14 cellular contexts compared by ENCODE assay signal in genomic region chr18:22848618-22849017, GRCh38.
A peak's percentile ranks its signal among the peaks of the same experiment; 100 is the strongest.
DNase-seq lines count a peak whose midpoint lies in the region; ATAC-seq, FAIRE-seq and TF ChIP-seq lines count a peak whose summit lies in the region.
"Had no signal": no experiment of that assay in that cellular context is flagged by ENCODE, and none has a peak within 500 bp of the region (broad histone marks: within the 10 kb centered on the region; RNA-seq: fewer than 3 reads in every experiment).

No MANE protein-coding gene starts in this region.

- no peak overlapping the region for H3K4me2 ChIP-seq in fibroblast of lung (ENCODE audit: extremely low read depth, insufficient read depth, low read length)

- H3K4me3 ChIP-seq in fibroblast of lung (replicated peaks in 1 of 4; ENCODE audit: control extremely low read depth in 1 of 4, insufficient read depth in 1 of 4, low read depth in 3 of 4, low read length in 4 of 4) (no peak overlapping the region), mucosa of descending colon (no peak overlapping the region)
- H3K4me3 ChIP-seq: skin epidermis had no signal

- H3K9me3 ChIP-seq in fibroblast of lung (ENCODE audit: control insufficient read depth, insufficient read depth, low read depth, low read length): no peaks in the 10 kb centered on the region
- H3K9me3 ChIP-seq in mucosa of descending colon: no peaks in the 10 kb centered on the region
- H3K9me3 ChIP-seq: BE2C had no signal

- FAIRE-seq in RCC 7860 (lab: Jason Lieb, UNC): peak; percentile 23

- H3K9ac ChIP-seq in fibroblast of lung (ENCODE audit: insufficient read depth, low read length): no peak overlapping the region

- no peaks in the 10 kb centered on the region for H3K79me2 ChIP-seq in fibroblast of lung (ENCODE audit: control insufficient read depth, insufficient read depth, low read length)

- DNase-seq in AML-193 (lab: John Stamatoyannopoulos, UW) (peak; percentile 20 to 25), RCC 7860 (ENCODE audit: low spot score) (no peak), fibroblast of lung (ENCODE audit: low read depth in 2 of 2) (peak; percentile 88 to 90), mucosa of descending colon (no peak), substantia nigra (lab: John Stamatoyannopoulos, UW) (no peak), NCI-H446 treated with DMSO at 0.1 percent for 48 hours (lab: John Stamatoyannopoulos, UW) (no peak), NCI-H128 (lab: John Stamatoyannopoulos, UW; ENCODE audit: unreplicated experiment) (no peak)
- no peak for DNase-seq in stimulated activated CD4-positive, alpha-beta T cell treated with anti-CD3 and anti-CD28 coated beads, Interleukin-2, amount 100 ng/mL, for 24 hours
- DNase-seq: activated CD8-positive, alpha-beta memory T cell treated with anti-CD3 and anti-CD28 coated beads, Interleukin-2, amount 50 U/mL, for 4 hours; activated naive CD4-positive, alpha-beta T cell treated with anti-CD3 and anti-CD28 coated beads, Interleukin-2, amount 10 ng/mL, durations not matched to agents 7 days and 5 days; BE2C; NCI-H345 had no signal

- TF ChIP-seq CTCF in fibroblast of lung (conservative IDR thresholded peaks at IDR 0.05 in 1 of 2, IDR thresholded peaks at IDR 0.05 in 1 of 2; ENCODE audit: low read depth in 1 of 2, low read length in 2 of 2): no peak
- TF ChIP-seq CTCF in mucosa of descending colon (IDR thresholded peaks at IDR 0.05): no peak

- H2AFZ ChIP-seq in fibroblast of lung (ENCODE audit: low read length): no peak overlapping the region

- no peaks in the 10 kb centered on the region for H3K27me3 ChIP-seq in fibroblast of lung (ENCODE audit: control insufficient read depth, insufficient read depth, low read length)
- H3K27me3 ChIP-seq: BE2C had no signal

- H3K36me3 ChIP-seq in fibroblast of lung (ENCODE audit: control insufficient read depth, insufficient read depth, low read length) (no peaks in the 10 kb centered on the region), mucosa of descending colon (ENCODE audit: low read depth) (no peaks in the 10 kb centered on the region)
- H3K36me3 ChIP-seq: BE2C had no signal

- H3K27ac ChIP-seq in fibroblast of lung (ENCODE audit: insufficient read depth, low read length) (no peak overlapping the region), substantia nigra (ENCODE audit: low read depth, low read length, poor library complexity, severe bottlenecking) (no peak overlapping the region)
- H3K27ac ChIP-seq: skin epidermis had no signal

- H3K4me1 ChIP-seq in fibroblast of lung (ENCODE audit: control insufficient read depth, extremely low read depth, insufficient read depth, low read length) (no peaks in the 10 kb centered on the region), mucosa of descending colon (ENCODE audit: low read depth) (no peaks in the 10 kb centered on the region)
- H3K4me1 ChIP-seq: BE2C had no signal

- intact Hi-C loops in mucosa of descending colon (cut with DNase I, micrococcal nuclease): no loop called here

- ATAC-seq in mucosa of descending colon: peak; percentile 36
- ATAC-seq: WTC11 had no signal

- H4K20me1 ChIP-seq in fibroblast of lung (ENCODE audit: control insufficient read depth, extremely low read depth, insufficient read depth, low read length): no peaks in the 10 kb centered on the region

Comparison
In these comparisons a context has a peak if more than half of its experiments do, and no peak if none do; other contexts are left out.
1. DNase-seq: peak in AML-193 (2 of 2) and fibroblast of lung (2 of 2); none in RCC 7860 (single experiment), mucosa of descending colon (0 of 3), substantia nigra (0 of 49), stimulated activated CD4-positive, alpha-beta T cell treated with anti-CD3 and anti-CD28 coated beads, Interleukin-2, amount 100 ng/mL, for 24 hours (0 of 2), NCI-H446 treated with DMSO at 0.1 percent for 48 hours (single experiment) and NCI-H128 (single experiment).